Comparison of ENCODE assay signal across 19 cellular contexts in genomic region chr5:60718186-60718892, GRCh38.
"Had no signal": no experiment of that assay in that cellular context is flagged by ENCODE, and none has a peak within 500 bp of the region (broad histone marks: within the 10 kb centered on the region; RNA-seq: fewer than 3 reads in every experiment).

No MANE protein-coding gene starts in this region.

- H3K9me3 ChIP-seq: vagina had no signal

- ATAC-seq: activated CD8-positive, alpha-beta memory T cell treated with anti-CD3 and anti-CD28 coated beads, Interleukin-2, amount 10 ng/mL, durations not matched to agents 7 days and 5 days; stimulated activated memory B cell treated with anti-CD40 and anti-IgM and Interleukin-4, amounts not matched to agents 10 μg/mL and 1 μg/mL and 100 μg/mL, for 72 hours; T-helper 17 cell had no signal

- H3K4me1 Mint-ChIP-seq: activated B cell treated with CpG ODN at 0.5 μM for 24 hours; activated CD8-positive, alpha-beta memory T cell treated with anti-CD3 and anti-CD28 coated beads, Interleukin-2, amount 10 ng/mL, durations not matched to agents 7 days and 5 days; nephron; stimulated activated memory B cell treated with anti-CD40 and anti-IgM and Interleukin-4, amounts not matched to agents 10 μg/mL and 1 μg/mL and 100 μg/mL, for 72 hours had no signal

- H3K4me1 ChIP-seq: tibial nerve, vagina had no signal

- H3K36me3 ChIP-seq: cardiac muscle cell, tibial nerve, vagina had no signal

- H3K27ac ChIP-seq: cardiac muscle cell, dorsolateral prefrontal cortex, tibial nerve, vagina had no signal

- H3K36me3 Mint-ChIP-seq: activated CD8-positive, alpha-beta memory T cell treated with anti-CD3 and anti-CD28 coated beads, Interleukin-2, amount 10 ng/mL, durations not matched to agents 7 days and 5 days; stimulated activated memory B cell treated with anti-CD40 and anti-IgM and Interleukin-4, amounts not matched to agents 10 μg/mL and 1 μg/mL and 100 μg/mL, for 72 hours had no signal

- H3K4me3 Mint-ChIP-seq: activated B cell treated with CpG ODN at 0.5 μM for 24 hours; activated CD8-positive, alpha-beta memory T cell treated with anti-CD3 and anti-CD28 coated beads, Interleukin-2, amount 10 ng/mL, durations not matched to agents 7 days and 5 days; endodermal cell; nephron; stimulated activated memory B cell treated with anti-CD40 and anti-IgM and Interleukin-4, amounts not matched to agents 10 μg/mL and 1 μg/mL and 100 μg/mL, for 72 hours; T-helper 17 cell had no signal

- H3K4me3 ChIP-seq: cardiac muscle cell, dorsolateral prefrontal cortex, tibial nerve, vagina had no signal

- H3K27ac Mint-ChIP-seq: activated B cell treated with CpG ODN at 0.5 μM for 24 hours; activated CD8-positive, alpha-beta memory T cell treated with anti-CD3 and anti-CD28 coated beads, Interleukin-2, amount 10 ng/mL, durations not matched to agents 7 days and 5 days; endodermal cell; nephron; stimulated activated memory B cell treated with anti-CD40 and anti-IgM and Interleukin-4, amounts not matched to agents 10 μg/mL and 1 μg/mL and 100 μg/mL, for 72 hours; T-helper 17 cell had no signal

- H3K27me3 ChIP-seq: cardiac muscle cell, dorsolateral prefrontal cortex, tibial nerve, vagina had no signal

- DNase-seq: activated B cell treated with CpG ODN at 0.5 μM for 24 hours; activated CD4-positive, alpha-beta T cell treated with anti-CD3 and anti-CD28 coated beads, Interleukin-2, amount 50 U/mL, for 1 hour; activated CD8-positive, alpha-beta memory T cell treated with anti-CD3 and anti-CD28 coated beads, Interleukin-2, amount 10 ng/mL, durations not matched to agents 7 days and 5 days; activated naive CD4-positive, alpha-beta T cell treated with anti-CD3 and anti-CD28 coated beads, Interleukin-2, amount 50 U/mL, for 16 hours; activated T-cell treated with anti-CD3 and anti-CD28 coated beads, Interleukin-2, amount 50 U/mL, for 1 hour; dorsolateral prefrontal cortex; endodermal cell; hippocampal formation; kidney; nucleus accumbens; posterior cingulate gyrus; retina; stimulated activated CD4-positive, alpha-beta T cell treated with anti-CD3 and anti-CD28 coated beads, Interleukin-2, amount 100 ng/mL, for 48 hours; T-helper 17 cell had no signal
